Comparison of ENCODE assay signal across 8 cellular contexts in genomic region chr1:605279-605678, GRCh38.
DNase-seq lines count a peak whose midpoint lies in the region; TF ChIP-seq lines count a peak whose summit lies in the region.
"Not testable (repeated sequence)": the region's sequence is repeated elsewhere in the genome, so short reads cannot be mapped to it uniquely, and the experiment has no call there.

No MANE protein-coding gene starts in this region.

- H3K27ac ChIP-seq in transverse colon = not testable (repeated sequence)

- DNase-seq in activated CD4-positive, alpha-beta T cell treated with anti-CD3 and anti-CD28 coated beads, Interleukin-2, amount 10 ng/mL, durations not matched to agents 24 days and 14 days = peak; percentile 72
- DNase-seq in activated T-cell treated with anti-CD3 and anti-CD28 coated beads, Interleukin-2, amount 50 U/mL, for 24 hours = peak; percentile 67
- DNase-seq in endothelial cell (ENCODE audit: low spot score) = peak; percentile 8
- peak; percentile 17 for DNase-seq in mucosa of gallbladder (ENCODE audit: low spot score)
- peak; percentile 5 for DNase-seq in stimulated activated CD4-positive, alpha-beta T cell treated with anti-CD3 and anti-CD28 coated beads, Interleukin-2, amount 100 ng/mL, for 4 hours (ENCODE audit: low read depth)
- peak; percentile 11 for DNase-seq in transverse colon

- H3K79me2 ChIP-seq in Loucy (ENCODE audit: insufficient read depth, low read length) = not testable (repeated sequence)

- H4K20me1 ChIP-seq in Loucy (ENCODE audit: insufficient read depth, low read length, poor library complexity, severe bottlenecking) = not testable (repeated sequence)

- not testable (repeated sequence) for H3F3A ChIP-seq in Loucy (ENCODE audit: low read depth)

- H3K4me3 Mint-ChIP-seq in activated CD4-positive, alpha-beta T cell treated with anti-CD3 and anti-CD28 coated beads, Interleukin-2, amount 10 ng/mL, durations not matched to agents 24 days and 14 days = peak overlapping the region; percentile 26
- peak overlapping the region; percentile 38 for H3K4me3 Mint-ChIP-seq in activated T-cell treated with anti-CD3 and anti-CD28 coated beads, Interleukin-2, amount 50 U/mL, for 24 hours
- H3K4me3 Mint-ChIP-seq in activated naive CD8-positive, alpha-beta T cell = peak overlapping the region; percentile 27
- not testable (repeated sequence) for H3K4me3 Mint-ChIP-seq in endothelial cell (ENCODE audit: unreplicated experiment)

- in situ Hi-C loops in transverse colon (cut with MboI; ENCODE audit: low pct_ligation_motif_present in 1 of 4, low pct_unique_long_range_greater_than_20kb in 1 of 4, low sequenced_read_pairs in 3 of 4) = not testable (repeated sequence)

- H3K9me2 ChIP-seq in Loucy (replicated peaks; ENCODE audit: low read depth, low read length) = not testable (repeated sequence)

- H3K36me3 ChIP-seq in Loucy (ENCODE audit: insufficient read depth, low read length); transverse colon: not testable (repeated sequence)

- not testable (repeated sequence) for H3K4me1 ChIP-seq in Loucy (ENCODE audit: insufficient read depth, low read length, poor library complexity, severe bottlenecking); transverse colon

- not testable (repeated sequence) for H3K9me3 ChIP-seq in Loucy (ENCODE audit: insufficient read depth, low read depth, low read length); transverse colon

- 64% methylated on average over 17 of the region's 27 CpGs; no CpG with 5 or more reads in 1 of the 2 donors for WGBS in transverse colon (ENCODE audit: low coverage in 1 of 2), 2 donors

- not testable (repeated sequence) for H3K27me3 Mint-ChIP-seq in activated CD4-positive, alpha-beta T cell treated with anti-CD3 and anti-CD28 coated beads, Interleukin-2, amount 10 ng/mL, durations not matched to agents 24 days and 14 days; activated T-cell treated with anti-CD3 and anti-CD28 coated beads, Interleukin-2, amount 50 U/mL, for 24 hours; activated naive CD8-positive, alpha-beta T cell; endothelial cell (ENCODE audit: unreplicated experiment)

- not testable (repeated sequence) for TF ChIP-seq POLR2A in transverse colon (IDR thresholded peaks at IDR 0.05)

- not testable (repeated sequence) for H3K4me1 Mint-ChIP-seq in activated CD4-positive, alpha-beta T cell treated with anti-CD3 and anti-CD28 coated beads, Interleukin-2, amount 10 ng/mL, durations not matched to agents 24 days and 14 days; activated T-cell treated with anti-CD3 and anti-CD28 coated beads, Interleukin-2, amount 50 U/mL, for 24 hours (ENCODE audit: low read depth); activated naive CD8-positive, alpha-beta T cell (ENCODE audit: low read depth); endothelial cell (ENCODE audit: unreplicated experiment)

- not testable (repeated sequence) for H2AFZ ChIP-seq in Loucy (ENCODE audit: low read length)

- intact Hi-C loops in activated CD4-positive, alpha-beta T cell treated with anti-CD3 and anti-CD28 coated beads, Interleukin-2, amount 10 ng/mL, durations not matched to agents 24 days and 14 days (cut with micrococcal nuclease); transverse colon (cut with DNase I; ENCODE audit: low total_unique reads): not testable (repeated sequence)

- H3K36me3 Mint-ChIP-seq in activated CD4-positive, alpha-beta T cell treated with anti-CD3 and anti-CD28 coated beads, Interleukin-2, amount 10 ng/mL, durations not matched to agents 24 days and 14 days (ENCODE audit: low read depth); activated T-cell treated with anti-CD3 and anti-CD28 coated beads, Interleukin-2, amount 50 U/mL, for 24 hours (ENCODE audit: low read depth); activated naive CD8-positive, alpha-beta T cell; endothelial cell (ENCODE audit: low read depth, unreplicated experiment): not testable (repeated sequence)

- not testable (repeated sequence) for TF ChIP-seq CTCF in Loucy (conservative IDR thresholded peaks at IDR 0.05; ENCODE audit: low read length); endothelial cell (IDR thresholded peaks at IDR 0.05; ENCODE audit: unreplicated experiment); transverse colon (IDR thresholded peaks at IDR 0.05)

- H3K27ac Mint-ChIP-seq in activated CD4-positive, alpha-beta T cell treated with anti-CD3 and anti-CD28 coated beads, Interleukin-2, amount 10 ng/mL, durations not matched to agents 24 days and 14 days; activated T-cell treated with anti-CD3 and anti-CD28 coated beads, Interleukin-2, amount 50 U/mL, for 24 hours; activated naive CD8-positive, alpha-beta T cell; endothelial cell (ENCODE audit: unreplicated experiment): not testable (repeated sequence)

- not testable (repeated sequence) for H3K27me3 ChIP-seq in Loucy (ENCODE audit: insufficient read depth, low read length, poor library complexity, severe bottlenecking); transverse colon

- not testable (repeated sequence) for TF ChIP-seq EP300 in transverse colon (IDR thresholded peaks at IDR 0.05; ENCODE audit: low read depth)

- H3K9me3 Mint-ChIP-seq in activated CD4-positive, alpha-beta T cell treated with anti-CD3 and anti-CD28 coated beads, Interleukin-2, amount 10 ng/mL, durations not matched to agents 24 days and 14 days; activated T-cell treated with anti-CD3 and anti-CD28 coated beads, Interleukin-2, amount 50 U/mL, for 24 hours; activated naive CD8-positive, alpha-beta T cell (ENCODE audit: low read depth); endothelial cell (ENCODE audit: unreplicated experiment): not testable (repeated sequence)

- H3K9ac ChIP-seq in Loucy (ENCODE audit: low read depth, low read length, poor library complexity, severe bottlenecking) = not testable (repeated sequence)

- not testable (repeated sequence) for H3K4me2 ChIP-seq in Loucy (ENCODE audit: low read depth, low read length, poor library complexity, severe bottlenecking)

- peak overlapping the region; percentile 44 for H3K4me3 ChIP-seq in Loucy (ENCODE audit: low read length, poor library complexity, severe bottlenecking)
- not testable (repeated sequence) for H3K4me3 ChIP-seq in transverse colon

Comparison
In these comparisons a context has a peak if more than half of its experiments do, and no peak if none do; other contexts are left out.
1. DNase-seq: peak in every context shown above with its lines; median percentile 72 in activated CD4-positive, alpha-beta T cell treated with anti-CD3 and anti-CD28 coated beads, Interleukin-2, amount 10 ng/mL, durations not matched to agents 24 days and 14 days; 67 in activated T-cell treated with anti-CD3 and anti-CD28 coated beads, Interleukin-2, amount 50 U/mL, for 24 hours; 17 in mucosa of gallbladder; 11 in transverse colon; 8 in endothelial cell; 5 in stimulated activated CD4-positive, alpha-beta T cell treated with anti-CD3 and anti-CD28 coated beads, Interleukin-2, amount 100 ng/mL, for 4 hours.